In the genomic region with DNA sequence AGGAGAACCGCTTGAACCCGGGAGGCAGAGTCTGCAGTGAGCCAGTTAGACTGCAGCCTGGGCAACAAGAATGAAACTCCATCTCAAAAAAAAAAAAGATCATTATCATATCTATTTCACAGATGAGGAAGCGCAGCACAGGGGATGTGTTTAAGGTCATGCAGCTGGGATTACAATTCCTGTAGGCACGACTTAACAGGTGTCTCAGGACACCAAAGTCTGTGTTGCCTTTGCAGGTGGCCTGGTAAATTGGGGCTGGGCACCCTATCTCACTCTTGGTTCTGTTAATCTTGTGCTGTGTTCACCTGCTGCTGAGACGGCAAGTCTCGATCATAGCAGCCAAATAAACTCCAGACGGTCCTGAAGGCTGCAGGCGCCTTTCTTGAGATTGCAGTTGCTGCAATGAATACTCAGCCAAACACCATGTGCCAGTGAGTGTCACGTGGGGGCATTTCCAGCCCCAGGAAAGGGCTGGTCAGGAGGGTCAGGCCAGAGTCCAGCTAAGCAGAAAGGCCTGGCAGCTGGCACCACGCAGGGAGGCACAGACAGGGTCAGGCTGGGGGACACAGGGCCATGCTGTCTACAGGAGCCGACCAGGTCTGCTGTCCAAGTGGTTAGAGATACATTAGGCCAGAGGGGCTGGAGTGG, we compare ENCODE assay signal across 1 cellular context.
TF ChIP-seq lines count a peak whose summit lies in the region.

No MANE protein-coding gene starts in this region.

TF ChIP-seq in IMR-90, 13 proteins besides CTCF, POLR2A, EP300 and RAD21 (continued from another document):
- no peak for TF ChIP-seq USF2 (IDR thresholded peaks at IDR 0.05; ENCODE audit: low read depth, low read length)
- TF ChIP-seq CHD1 (IDR thresholded peaks at IDR 0.05; ENCODE audit: low read depth, low read length), result no peak
- TF ChIP-seq MXI1 (IDR thresholded peaks at IDR 0.05; ENCODE audit: borderline replicate concordance, low read depth, low read length), result no peak
- TF ChIP-seq BHLHE40 (IDR thresholded peaks at IDR 0.05; ENCODE audit: low read depth, low read length), result no peak
- TF ChIP-seq FOS (IDR thresholded peaks at IDR 0.05; ENCODE audit: low read depth, low read length), result no peak
- no peak for TF ChIP-seq MAFK (IDR thresholded peaks at IDR 0.05; ENCODE audit: low read depth, low read length)
- TF ChIP-seq SMC3 (IDR thresholded peaks at IDR 0.05; ENCODE audit: low read depth, low read length), result no peak
- TF ChIP-seq RFX5 (IDR thresholded peaks at IDR 0.05; ENCODE audit: low read depth, low read length), result no peak
- TF ChIP-seq, protein P1, sequence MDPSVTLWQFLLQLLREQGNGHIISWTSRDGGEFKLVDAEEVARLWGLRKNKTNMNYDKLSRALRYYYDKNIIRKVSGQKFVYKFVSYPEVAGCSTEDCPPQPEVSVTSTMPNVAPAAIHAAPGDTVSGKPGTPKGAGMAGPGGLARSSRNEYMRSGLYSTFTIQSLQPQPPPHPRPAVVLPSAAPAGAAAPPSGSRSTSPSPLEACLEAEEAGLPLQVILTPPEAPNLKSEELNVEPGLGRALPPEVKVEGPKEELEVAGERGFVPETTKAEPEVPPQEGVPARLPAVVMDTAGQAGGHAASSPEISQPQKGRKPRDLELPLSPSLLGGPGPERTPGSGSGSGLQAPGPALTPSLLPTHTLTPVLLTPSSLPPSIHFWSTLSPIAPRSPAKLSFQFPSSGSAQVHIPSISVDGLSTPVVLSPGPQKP (IDR thresholded peaks at IDR 0.05; ENCODE audit: borderline replicate concordance, low read depth, low read length), result no peak
- no peak for TF ChIP-seq NFE2L2 (IDR thresholded peaks at IDR 0.05; ENCODE audit: low read depth, low read length)
- no peak for TF ChIP-seq RCOR1 (IDR thresholded peaks at IDR 0.05; ENCODE audit: insufficient replicate concordance, low read length)
TF ChIP-seq in IMR-90: peak in this region for 0.
